16 cellular contexts compared by ENCODE assay signal in the genomic region with DNA sequence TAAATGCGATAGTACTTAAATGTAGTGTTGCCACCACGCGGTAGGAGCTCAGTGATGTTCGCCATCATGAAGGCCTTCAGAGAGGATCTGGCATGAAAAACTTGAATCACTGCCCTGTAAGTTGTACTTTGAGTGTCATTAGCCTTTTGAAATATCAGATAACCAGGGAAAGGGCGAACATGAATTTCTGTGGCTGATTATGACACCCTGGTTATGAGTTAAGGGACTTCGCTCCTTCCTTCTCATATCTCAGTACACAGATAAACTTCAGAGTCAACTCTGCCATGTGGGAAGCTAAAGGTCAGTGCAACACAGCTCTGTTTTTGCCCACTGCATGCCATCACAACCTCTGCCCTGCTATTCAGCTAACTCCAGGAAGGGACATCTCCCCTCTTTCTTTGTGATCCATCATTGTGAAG. TPM values are rescaled to one million over a fixed set of nuclear protein-coding genes. Genes with fewer than 3 reads are reported as not detected.
A peak's percentile ranks its signal among the peaks of the same experiment; 100 is the strongest.
DNase-seq lines count a peak whose midpoint lies in the region; ATAC-seq and TF ChIP-seq lines count a peak whose summit lies in the region.
"Had no signal": no experiment of that assay in that cellular context is flagged by ENCODE, and none has a peak within 500 bp of the region (broad histone marks: within the 10 kb centered on the region; RNA-seq: fewer than 3 reads in every experiment).

No MANE protein-coding gene starts in this region.

- no peak for TF ChIP-seq CTCF in Caco-2 (IDR thresholded peaks at IDR 0.05; ENCODE audit: insufficient read depth in 1 of 2, low read depth in 1 of 2, low read length in 1 of 2, severe bottlenecking in 1 of 2, unreplicated experiment in 1 of 2)
- no peak for TF ChIP-seq CTCF in VCaP (conservative IDR thresholded peaks at IDR 0.05)
- no peak for TF ChIP-seq CTCF in right atrium auricular region (IDR thresholded peaks at IDR 0.05)

- H3K4me3 ChIP-seq in Caco-2 (ENCODE audit: low read depth, low read length) (no peak overlapping the region), right atrium auricular region (no peak overlapping the region), muscle layer of duodenum (ENCODE audit: low read depth in 1 of 2, low read length in 2 of 2) (no peak overlapping the region)

- POLR2A ChIA-PET in Caco-2 (lab: Charles Lee), result interaction anchor here (2.3 kb wide), 1 partner anchor 9 kb away, joined by 12 read pairs; a partner anchor contains a TSS

- peaks cover 59% of the 10 kb centered on the region for H3K4me1 ChIP-seq in Caco-2
- H3K4me1 ChIP-seq in right atrium auricular region, result peaks cover 0 to 43% of the 10 kb centered on the region in 2 donors
- peaks cover 0 to 10% of the 10 kb centered on the region in 2 donors for H3K4me1 ChIP-seq in muscle layer of duodenum (ENCODE audit: control insufficient read depth in 1 of 2, insufficient read depth in 2 of 2, low read length in 2 of 2)

- H3K36me3 ChIP-seq in Caco-2 (ENCODE audit: control insufficient read depth, insufficient read depth, low read length) (no peaks in the 10 kb centered on the region), right atrium auricular region (no peaks in the 10 kb centered on the region), muscle layer of duodenum (ENCODE audit: control insufficient read depth in 1 of 2, insufficient read depth in 2 of 2, low read length in 2 of 2) (no peaks in the 10 kb centered on the region)

- H3K27me3 ChIP-seq in Caco-2 (replicated peaks; ENCODE audit: control insufficient read depth, insufficient read depth, low read length) (no peaks in the 10 kb centered on the region), right atrium auricular region (no peaks in the 10 kb centered on the region), muscle layer of duodenum (ENCODE audit: low read depth, low read length) (no peaks in the 10 kb centered on the region)

- BruUV-seq in Caco-2 (replicated peaks; lab: Mats Ljungman, UMichigan), result no TSS peak

- peak overlapping the region; percentile 78 for H3K27ac Mint-ChIP-seq in Caco-2 (ENCODE audit: unreplicated experiment)

- CTCF ChIA-PET in Caco-2 (lab: Charles Lee), result interaction anchor here (2.5 kb wide), 1 partner anchor 10 kb away, joined by 19 read pairs; a partner anchor contains a TSS

- peak in 1 of 2 experiments; percentile 54 for DNase-seq in Caco-2
- DNase-seq in right atrium auricular region (ENCODE audit: low spot score), result peak; percentile 9
- DNase-seq in activated effector memory CD4-positive, alpha-beta T cell treated with Interleukin-2 at 50 U/mL for 16 hours, result no peak
- no peak for DNase-seq in cerebellum (ENCODE audit: low spot score)
- DNase-seq: COR-L47, DMS153, KG1, NCI-H1417 treated with DMSO at 0.1 percent for 48 hours, NCI-H2029 treated with DMSO at 0.1 percent for 48 hours, NCI-H510A, NCI-H82 had no signal

- H3K27me3 Mint-ChIP-seq in Caco-2 (ENCODE audit: insufficient read depth, unreplicated experiment), result no peaks in the 10 kb centered on the region

- intact Hi-C loops in Caco-2 (cut with micrococcal nuclease; ENCODE audit: unreplicated experiment), result loop anchor here (1.0 kb wide), 1 partner anchor 18 kb away; no protein-coding TSS in a partner anchor

- H3K9me3 ChIP-seq in Caco-2, result no peaks in the 10 kb centered on the region
- no peaks in the 10 kb centered on the region for H3K9me3 ChIP-seq in right atrium auricular region
- H3K9me3 ChIP-seq in muscle layer of duodenum (ENCODE audit: control insufficient read depth in 1 of 2, low read length in 2 of 2), result no peaks in the 10 kb centered on the region

- no peaks in the 10 kb centered on the region for H3K36me3 Mint-ChIP-seq in Caco-2 (ENCODE audit: insufficient read depth, unreplicated experiment)
- H3K36me3 Mint-ChIP-seq: CD14-positive monocyte had no signal

- H3K4me1 Mint-ChIP-seq in Caco-2 (ENCODE audit: low read depth, unreplicated experiment), result peaks cover 34% of the 10 kb centered on the region
- H3K4me1 Mint-ChIP-seq: CD14-positive monocyte had no signal

- no peaks in the 10 kb centered on the region for H3K9me3 Mint-ChIP-seq in Caco-2 (ENCODE audit: unreplicated experiment)
- H3K9me3 Mint-ChIP-seq: CD14-positive monocyte had no signal

- ATAC-seq in GM19395 (IDR thresholded peaks at IDR 0.05; ENCODE audit: unreplicated experiment), result no peak

- H3K27ac ChIP-seq in VCaP (peak overlapping the region; percentile 97), right atrium auricular region (peak overlapping the region; percentile 22 to 59), muscle layer of duodenum (ENCODE audit: low read length) (peak overlapping the region; percentile 9)

- H3K4me3 Mint-ChIP-seq in Caco-2 (ENCODE audit: unreplicated experiment), result no peak overlapping the region
- H3K4me3 Mint-ChIP-seq: CD14-positive monocyte had no signal

RNA-seq across cellular contexts. Expression of a gene that starts 8.9 kb away (rescaled TPM):
- total RNA-seq in Caco-2 (2022), result 46.6 and 47.9 TPM in 2 replicates
- total RNA-seq in right atrium auricular region, result 10 to 100 TPM in 1 of 2 donors, 1 to 10 TPM in 1; 9.2 to 12.0 TPM
- total RNA-seq in cerebellum, result 2.0 TPM
- total RNA-seq: H1 had no signal

Comparison
In these comparisons a context has a peak if more than half of its experiments do, and no peak if none do; other contexts are left out.
1. H3K27ac ChIP-seq: peak in every context shown above with its lines; median percentile 97 in VCaP; 40 in right atrium auricular region; 9 in muscle layer of duodenum.